In the genomic region with DNA sequence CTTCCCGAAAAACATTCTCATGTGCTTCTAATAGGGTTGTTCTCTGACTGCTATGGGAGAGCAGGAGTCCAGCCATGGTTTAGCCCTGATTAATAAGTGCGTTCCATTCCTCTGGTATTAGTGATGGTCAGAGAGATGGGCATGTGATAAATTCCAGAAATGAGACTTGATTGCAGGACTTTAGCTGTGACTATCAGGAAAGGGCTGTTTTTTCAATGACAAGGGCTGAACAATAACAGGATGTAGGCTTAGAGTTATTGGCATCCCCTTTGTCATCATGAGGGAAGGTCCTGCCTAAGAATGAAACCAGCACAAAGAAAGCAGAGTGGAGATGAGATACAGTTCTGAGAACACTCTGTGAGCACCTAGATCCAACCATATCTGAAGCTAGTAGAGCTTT, we compare ENCODE assay signal across 2 cellular contexts.
TF ChIP-seq lines count a peak whose summit lies in the region.

No MANE protein-coding gene starts in this region.

TF ChIP-seq in endothelial cell of umbilical vein, 7 proteins besides CTCF, POLR2A, EP300 and RAD21:
- TF ChIP-seq FOS (IDR thresholded peaks at IDR 0.05; ENCODE audit: borderline replicate concordance, insufficient read depth, low read length) (peak; percentile 53), POLR2AphosphoS5 (IDR thresholded peaks at IDR 0.05; ENCODE audit: insufficient read depth, low read depth, low read length) (peak; percentile 74), GATA2 (IDR thresholded peaks at IDR 0.05; ENCODE audit: insufficient read depth, insufficient read length, low read depth, low read length) (peak; percentile 96), EZH2 (IDR thresholded peaks at IDR 0.05; ENCODE audit: borderline replicate concordance, low read depth, low read length, severe bottlenecking) (no peak), MYC (IDR thresholded peaks at IDR 0.05; ENCODE audit: low read depth, low read length) (no peak), JUN (IDR thresholded peaks at IDR 0.05; ENCODE audit: borderline replicate concordance, insufficient read depth, insufficient read length, low read depth) (peak; percentile 78)
- TF ChIP-seq, protein P1, sequence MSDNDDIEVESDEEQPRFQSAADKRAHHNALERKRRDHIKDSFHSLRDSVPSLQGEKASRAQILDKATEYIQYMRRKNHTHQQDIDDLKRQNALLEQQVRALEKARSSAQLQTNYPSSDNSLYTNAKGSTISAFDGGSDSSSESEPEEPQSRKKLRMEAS (IDR thresholded peaks at IDR 0.05; ENCODE audit: insufficient read depth, insufficient read length), result no peak

TF ChIP-seq in HepG2, 621 proteins besides CTCF, POLR2A, EP300 and RAD21 (continued from another document):
- TF ChIP-seq ZFP90 (CRISPR knock-in tag; IDR thresholded peaks at IDR 0.05; ENCODE audit: borderline replicate concordance) (no peak), SYNCRIP (IDR thresholded peaks at IDR 0.05; ENCODE audit: insufficient read depth, low read depth, low read length) (no peak), FOXA3 (CRISPR knock-in tag; IDR thresholded peaks at IDR 0.05) (no peak), ETV6 (CRISPR knock-in tag; conservative IDR thresholded peaks at IDR 0.05) (no peak), SALL1 (CRISPR knock-in tag; IDR thresholded peaks at IDR 0.05) (no peak), ARNT2 (CRISPR knock-in tag; IDR thresholded peaks at IDR 0.05; ENCODE audit: low read depth) (no peak), FOXK1 (CRISPR knock-in tag; IDR thresholded peaks at IDR 0.05; ENCODE audit: borderline replicate concordance, low read depth) (no peak), HOXA7 (CRISPR knock-in tag; IDR thresholded peaks at IDR 0.05) (no peak), ZC3H4 (CRISPR knock-in tag; IDR thresholded peaks at IDR 0.05; ENCODE audit: borderline replicate concordance) (no peak), ASH2L (IDR thresholded peaks at IDR 0.05; ENCODE audit: insufficient read length, low read depth, low read length) (no peak)
